13 cellular contexts compared by ENCODE assay signal in the genomic region with DNA sequence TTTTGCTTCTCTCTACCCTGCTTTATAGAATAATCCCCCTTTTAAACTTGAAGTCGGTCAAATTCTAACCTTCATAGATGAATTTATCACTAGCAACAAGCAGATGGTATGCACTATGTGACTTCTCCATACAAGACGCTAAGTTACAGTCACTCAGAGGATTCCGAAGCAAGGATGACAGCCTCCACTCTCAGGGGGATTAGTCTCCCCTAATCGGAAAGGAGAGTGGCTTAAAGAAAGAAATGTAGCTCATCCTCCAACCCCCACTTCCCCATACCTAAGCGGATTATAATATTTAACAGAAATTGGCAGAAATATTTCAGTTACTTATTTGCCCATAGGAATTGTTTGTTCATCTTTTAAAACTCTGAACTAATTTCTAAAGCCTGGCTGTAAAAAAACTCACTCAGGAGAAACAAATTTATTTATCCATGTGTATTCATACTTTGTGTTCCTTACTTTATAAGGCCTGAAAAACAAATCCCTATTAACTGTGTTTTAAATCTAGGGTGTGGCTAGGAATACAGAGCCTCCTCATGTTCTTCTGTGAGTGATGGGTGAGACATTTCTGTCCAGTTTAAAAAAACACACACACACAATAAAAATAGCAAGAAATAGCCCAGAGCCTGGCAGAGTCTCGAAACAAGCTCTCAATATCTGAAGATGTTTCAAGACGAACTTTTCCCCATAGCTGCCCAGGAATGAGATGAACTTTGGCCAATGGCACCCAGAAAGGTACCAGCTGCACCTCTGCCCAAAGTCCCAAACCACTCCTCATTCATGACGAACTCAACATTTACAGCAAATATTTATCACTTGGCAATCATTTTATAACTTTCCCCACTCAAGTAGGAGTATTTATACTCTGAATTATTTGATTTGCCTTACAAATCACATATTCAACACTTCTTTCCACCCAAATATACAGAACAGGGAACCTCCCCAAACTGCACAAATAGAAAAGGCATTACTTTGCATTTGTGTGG. TPM values are rescaled to one million over a fixed set of nuclear protein-coding genes. Genes with fewer than 3 reads are reported as not detected.
DNase-seq lines count a peak whose midpoint lies in the region; ATAC-seq and TF ChIP-seq lines count a peak whose summit lies in the region.
"Had no signal": no experiment of that assay in that cellular context is flagged by ENCODE, and none has a peak within 500 bp of the region (broad histone marks: within the 10 kb centered on the region; RNA-seq: fewer than 3 reads in every experiment).

No MANE protein-coding gene starts in this region.

- peaks cover 61% of the 10 kb centered on the region for H3K4me1 Mint-ChIP-seq in Calu3 (ENCODE audit: low read depth, unreplicated experiment)

- H3K4me1 ChIP-seq in RWPE2 (ENCODE audit: insufficient read depth, poor library complexity, severe bottlenecking) = peaks cover 22% of the 10 kb centered on the region
- H3K4me1 ChIP-seq in prostate gland (replicated peaks) = peaks cover 10% of the 10 kb centered on the region
- H3K4me1 ChIP-seq in MM.1S (ENCODE audit: low read length) = peaks cover 20% of the 10 kb centered on the region

- no peak for TF ChIP-seq CTCF in Calu3 (IDR thresholded peaks at IDR 0.05; ENCODE audit: unreplicated experiment)
- TF ChIP-seq CTCF in RWPE2 (IDR thresholded peaks at IDR 0.05; ENCODE audit: poor library complexity, severe bottlenecking) = no peak
- TF ChIP-seq CTCF in prostate gland (IDR thresholded peaks at IDR 0.05) = no peak
- TF ChIP-seq CTCF in MM.1S (IDR thresholded peaks at IDR 0.05; ENCODE audit: low read length) = no peak

- H3K4me3 ChIP-seq in RWPE2 (ENCODE audit: severe bottlenecking) = no peak overlapping the region
- no peak overlapping the region for H3K4me3 ChIP-seq in prostate gland
- H3K4me3 ChIP-seq in MM.1S (ENCODE audit: low read length) = no peak overlapping the region
- H3K4me3 ChIP-seq: right atrium auricular region, SJSA1 had no signal

- H3F3A ChIP-seq in MM.1S (ENCODE audit: insufficient read depth, low read length) = no peaks in the 10 kb centered on the region

- H3K9me3 Mint-ChIP-seq in Calu3 (ENCODE audit: low read depth, unreplicated experiment) = peaks cover 3% of the 10 kb centered on the region
- H3K9me3 Mint-ChIP-seq: central memory CD8-positive, alpha-beta T cell had no signal

- peaks cover 51% of the 10 kb centered on the region for H4K20me1 ChIP-seq in MM.1S (ENCODE audit: insufficient read depth, low read length)

- H3K27me3 Mint-ChIP-seq in Calu3 (ENCODE audit: unreplicated experiment) = no peaks in the 10 kb centered on the region
- H3K27me3 Mint-ChIP-seq: central memory CD8-positive, alpha-beta T cell had no signal

- TF ChIP-seq POLR2A in prostate gland (IDR thresholded peaks at IDR 0.05) = no peak

- H3K9me3 ChIP-seq in RWPE2 (ENCODE audit: severe bottlenecking) (no peaks in the 10 kb centered on the region), prostate gland (no peaks in the 10 kb centered on the region), MM.1S (replicated peaks; ENCODE audit: insufficient read depth, low read length) (no peaks in the 10 kb centered on the region)
- H3K9me3 ChIP-seq: right atrium auricular region, SJSA1 had no signal

- H3K9ac ChIP-seq in MM.1S (ENCODE audit: low read length) = no peak overlapping the region

- H3K36me3 Mint-ChIP-seq in Calu3 (ENCODE audit: insufficient read depth, unreplicated experiment) = peaks cover 30% of the 10 kb centered on the region

- no peaks in the 10 kb centered on the region for H3K27me3 ChIP-seq in RWPE2 (ENCODE audit: insufficient read depth, poor library complexity, severe bottlenecking)
- no peaks in the 10 kb centered on the region for H3K27me3 ChIP-seq in prostate gland (replicated peaks; ENCODE audit: insufficient read depth)
- H3K27me3 ChIP-seq in MM.1S (replicated peaks; ENCODE audit: insufficient read depth, low read length) = no peaks in the 10 kb centered on the region
- H3K27me3 ChIP-seq: right atrium auricular region, SJSA1 had no signal

- BruUV-seq in Calu3 (replicated peaks; lab: Mats Ljungman, UMichigan) = no TSS peak

- H3K27ac Mint-ChIP-seq in Calu3 (ENCODE audit: unreplicated experiment) = peak overlapping the region; percentile 62

- ATAC-seq in RWPE2 (ENCODE audit: low read depth) (peak; percentile 54; the same call in 2 of the 3 replicates), esophagus mucosa (peak; percentile 56), HG02938 (IDR thresholded peaks at IDR 0.05; ENCODE audit: unreplicated experiment) (no peak)

- no peaks in the 10 kb centered on the region for H3K9me2 ChIP-seq in MM.1S (replicated peaks; ENCODE audit: insufficient read depth, low read length)

- no peak overlapping the region for H3K4me2 ChIP-seq in MM.1S (ENCODE audit: low read depth, low read length)

- peaks cover 89% of the 10 kb centered on the region for H3K79me2 ChIP-seq in MM.1S (ENCODE audit: low read length)

- H3K4me3 Mint-ChIP-seq in Calu3 (ENCODE audit: low read depth, unreplicated experiment) = no peak overlapping the region
- H3K4me3 Mint-ChIP-seq: central memory CD8-positive, alpha-beta T cell had no signal

- H2AFZ ChIP-seq in MM.1S (ENCODE audit: low read length) = no peak overlapping the region

- intact Hi-C loops in Calu3 (cut with micrococcal nuclease; ENCODE audit: unreplicated experiment) = no loop called here
- intact Hi-C loops in prostate gland (cut with DNase I) = no loop called here

- CTCF ChIA-PET in Calu3 (lab: Charles Lee) = interaction anchor here (0.8 to 1.3 kb wide), 2 partner anchors 16 to 19 kb away, joined by 4 read pairs; no protein-coding TSS in a partner anchor

- 46% methylated on average over 8 of the region's 8 CpGs for WGBS in prostate gland

- H3K36me3 ChIP-seq in RWPE2 (ENCODE audit: low read depth) (peaks cover 20% of the 10 kb centered on the region), prostate gland (no peaks in the 10 kb centered on the region), MM.1S (replicated peaks; ENCODE audit: insufficient read depth, low read length) (peaks cover 6% of the 10 kb centered on the region)

- peak overlapping the region; percentile 78 for H3K27ac ChIP-seq in RWPE2 (ENCODE audit: poor library complexity, severe bottlenecking)
- peak overlapping the region; percentile 62 to 72 for H3K27ac ChIP-seq in prostate gland
- H3K27ac ChIP-seq in MM.1S (ENCODE audit: low read length) = no peak overlapping the region
- H3K27ac ChIP-seq: right atrium auricular region, SJSA1 had no signal

- DNase-seq in Calu3 = no peak
- DNase-seq in RWPE2 (ENCODE audit: low spot score) = no peak
- no peak for DNase-seq in prostate gland (ENCODE audit: low spot score)
- no peak for DNase-seq in MM.1S
- no peak for DNase-seq in activated effector memory CD4-positive, alpha-beta T cell treated with anti-CD3 and anti-CD28 coated beads, Interleukin-2, amount 50 U/mL, for 16 hours
- no peak for DNase-seq in iPS-NIHi11 (ENCODE audit: low spot score)
- DNase-seq: DND-41, left cardiac atrium had no signal

RNA-seq across cellular contexts. Expression of a gene that starts 18.6 kb away (rescaled TPM):
- total RNA-seq in Calu3 (2022) (30.6 and 33.6 TPM in 2 replicates), esophagus mucosa (44.8 TPM), prostate gland (10 to 100 TPM; 47.4 to 48.9 TPM)

RNA-seq across cellular contexts. Expression of a gene that starts 40.6 kb away (rescaled TPM):
- total RNA-seq in Calu3 (2022) (0.29 TPM in 1 of 2 replicates, not detected in the other), esophagus mucosa (not detected), prostate gland (under 1 TPM; 0.09 to 0.57 TPM)
- total RNA-seq: right atrium auricular region, SJSA1 had no signal
